In the genomic region with DNA sequence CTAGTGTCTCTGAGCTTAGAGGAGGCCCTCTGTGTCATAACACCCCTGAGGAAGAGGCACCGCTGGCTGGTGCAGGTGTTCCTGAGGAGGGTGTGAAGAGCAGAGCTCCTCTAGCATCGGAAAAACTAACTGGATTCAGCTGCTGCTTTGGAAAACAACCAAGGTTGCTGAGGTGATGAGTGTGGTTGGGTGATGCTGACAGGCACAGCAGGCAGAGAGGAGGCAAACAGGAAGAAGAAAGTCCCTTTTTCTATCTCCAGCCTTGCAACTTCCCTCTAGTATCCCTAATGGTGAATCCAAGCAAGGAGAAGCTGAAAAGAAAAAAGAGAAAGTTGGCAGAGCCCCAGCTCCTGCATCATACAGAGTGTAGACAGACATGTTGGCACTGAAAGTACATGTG, we compare ENCODE assay signal across 1 cellular context.
TF ChIP-seq lines count a peak whose summit lies in the region.

No MANE protein-coding gene starts in this region.

TF ChIP-seq in SK-N-SH treated with all-trans-retinoic acid at 6 μM for 48 hours, 23 proteins besides CTCF, POLR2A, EP300 and RAD21 (continued from another document):
- TF ChIP-seq PATZ1 (CRISPR knock-in tag; IDR thresholded peaks at IDR 0.05; ENCODE audit: borderline replicate concordance) (no peak), TSHZ2 (CRISPR knock-in tag; IDR thresholded peaks at IDR 0.05) (no peak), ZFP3 (CRISPR knock-in tag; IDR thresholded peaks at IDR 0.05) (no peak), ARNTL (CRISPR knock-in tag; IDR thresholded peaks at IDR 0.05; ENCODE audit: borderline replicate concordance, low read depth) (no peak)
